ENCODE assay signal across 9 cellular contexts in genomic region chr4:113979157-113979972, GRCh38. TPM values are rescaled to one million over a fixed set of nuclear protein-coding genes. Genes with fewer than 3 reads are reported as not detected.
A peak's percentile ranks its signal among the peaks of the same experiment; 100 is the strongest.
DNase-seq lines count a peak whose midpoint lies in the region; ATAC-seq and TF ChIP-seq lines count a peak whose summit lies in the region.
"Had no signal": no experiment of that assay in that cellular context is flagged by ENCODE, and none has a peak within 500 bp of the region (broad histone marks: within the 10 kb centered on the region; RNA-seq: fewer than 3 reads in every experiment).

Gene ARSJ, minus strand, starts transcription at chr4:113979647. Its CDS starts 813 bp downstream, at chr4:113978834.

- no TSS peak for BruUV-seq in PC-9 (replicated peaks; lab: Mats Ljungman, UMichigan)

- no peaks in the 10 kb centered on the region for H3F3A ChIP-seq in PC-9 (ENCODE audit: insufficient read depth, low read depth)

- H3K9me2 ChIP-seq in PC-9 (ENCODE audit: insufficient read depth), result no peaks in the 10 kb centered on the region

- TF ChIP-seq CTCF in PC-9 (conservative IDR thresholded peaks at IDR 0.05) (no peak), ovary (IDR thresholded peaks at IDR 0.05) (no peak)

- peak within 1 kb of the TSS; percentile 78 for H2AFZ ChIP-seq in PC-9

- H3K36me3 ChIP-seq in PC-9 (ENCODE audit: low read depth) (no peaks in the 10 kb centered on the region), ovary (no peaks in the 10 kb centered on the region)

- H3K4me3 ChIP-seq in PC-9, result peak within 1 kb of the TSS; percentile 55
- H3K4me3 ChIP-seq in ovary, result peak within 1 kb of the TSS; percentile 50

- H4K20me1 ChIP-seq in PC-9 (ENCODE audit: insufficient read depth), result no peaks in the 10 kb centered on the region

- TF ChIP-seq POLR2A in ovary (IDR thresholded peaks at IDR 0.05), result peak; percentile 22

- intact Hi-C loops in PC-9 (cut with micrococcal nuclease; ENCODE audit: unreplicated experiment) (no loop called here), left cardiac atrium (cut with DNase I) (no loop called here), ovary (cut with DNase I) (loop anchor here in 1 of 4 donors (10.0 kb wide), 1 partner anchor 585 kb away; no protein-coding TSS in a partner anchor)

- POLR2A ChIA-PET in PC-9 (lab: Charles Lee; ENCODE audit: unreplicated experiment), result no interaction called here

- ATAC-seq in left cardiac atrium (peak; percentile 79 to 91), HG02870 (IDR thresholded peaks at IDR 0.05; ENCODE audit: unreplicated experiment) (no peak), GM18519 (IDR thresholded peaks at IDR 0.05; ENCODE audit: low FRiP score, unreplicated experiment) (no peak)

- 1 to 2% (median 1%) methylated on average over 56 of the region's 56 CpGs for WGBS in ovary, 3 donors

- no peaks in the 10 kb centered on the region for H3K79me2 ChIP-seq in PC-9 (ENCODE audit: low read depth)

- DNase-seq in DMS79 treated with DMSO at 0.1 percent for 48 hours (lab: John Stamatoyannopoulos, UW) (peak; percentile 9), DMS79 (lab: John Stamatoyannopoulos, UW) (no peak), PC-9 (peak in 1 of 2 experiments; percentile 32), astrocyte of the hippocampus (ENCODE audit: low read depth, low spot score) (peak; percentile 93), left cardiac atrium (peak; percentile 66), ovary (peak; percentile 69 to 85 (median 74))

- H3K4me1 ChIP-seq in PC-9 (replicated peaks; ENCODE audit: insufficient read depth) (no peaks in the 10 kb centered on the region), ovary (ENCODE audit: insufficient read depth) (peaks cover 2% of the 10 kb centered on the region)

- no peaks in the 10 kb centered on the region for H3K9me3 ChIP-seq in PC-9 (ENCODE audit: insufficient read depth, low read depth)
- H3K9me3 ChIP-seq in ovary, result no peaks in the 10 kb centered on the region

- no peak for TF ChIP-seq EP300 in ovary (IDR thresholded peaks at IDR 0.05)

- H3K27me3 ChIP-seq in PC-9 (ENCODE audit: insufficient read depth, low read depth), result no peaks in the 10 kb centered on the region
- no peaks in the 10 kb centered on the region for H3K27me3 ChIP-seq in ovary

- H3K27ac ChIP-seq in PC-9 (no peak within 1 kb of the TSS), ovary (peak within 1 kb of the TSS; percentile 82)

- peak within 1 kb of the TSS; percentile 78 for H3K4me2 ChIP-seq in PC-9

- CTCF ChIA-PET in PC-9 (lab: Charles Lee), result no interaction called here

RNA-seq across cellular contexts. Expression of gene ARSJ, which starts in this region (rescaled TPM):
- total RNA-seq in PC-9 (2021), result 0.55 and 1.3 TPM in 2 replicates
- total RNA-seq in left cardiac atrium, result 1 to 10 TPM; 3.4 to 5.3 TPM
- 1 to 10 TPM; 3.9 to 6.7 (median 5.6) TPM for total RNA-seq in ovary
- 1 to 10 TPM; 1.3 to 3.2 TPM for polyA plus RNA-seq in ovary
- total RNA-seq: activated CD8-positive, alpha-beta memory T cell treated with anti-CD3 and anti-CD28 coated beads for 36 hours had no signal

Comparison
In these comparisons a context has a peak if more than half of its experiments do, and no peak if none do; other contexts are left out.
1. ATAC-seq: peak in left cardiac atrium (2 of 2); none in HG02870 (single experiment) and GM18519 (single experiment).